8 cellular contexts compared by ENCODE assay signal in the genomic region with DNA sequence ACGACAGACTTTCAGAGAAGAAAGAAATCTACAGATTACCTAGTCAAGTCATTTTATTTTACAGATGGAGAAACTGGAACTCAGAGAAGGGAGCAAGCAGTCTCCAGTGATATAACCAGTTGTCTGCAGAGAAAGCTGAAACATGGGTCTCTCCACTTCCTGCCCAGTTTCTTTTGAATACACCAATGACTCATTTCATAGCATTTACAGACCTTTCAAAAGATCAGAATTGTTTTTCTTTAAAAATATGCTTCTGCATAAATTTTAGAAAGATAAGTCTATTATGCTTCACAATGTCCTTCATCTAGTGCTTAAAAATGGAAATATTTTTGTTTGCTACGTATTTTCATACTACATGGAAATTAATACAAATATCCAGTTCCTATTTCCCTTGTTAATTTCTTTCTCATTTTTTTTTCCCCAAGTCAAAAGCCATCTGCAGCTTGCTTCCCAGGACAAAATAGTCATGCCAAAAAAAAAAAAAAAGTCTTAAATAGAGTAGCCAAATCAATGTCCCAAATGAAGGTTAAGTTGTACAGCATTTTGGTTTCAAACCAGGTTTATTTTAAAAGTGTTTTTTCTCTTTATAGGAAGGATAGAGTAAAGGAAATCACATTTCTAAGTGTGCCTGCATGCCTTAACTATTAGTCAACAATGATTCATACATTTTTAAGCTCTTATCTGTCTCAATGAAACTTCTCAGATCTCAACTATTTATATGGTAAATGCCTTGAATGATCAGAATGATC. TPM values are rescaled to one million over a fixed set of nuclear protein-coding genes. Genes with fewer than 3 reads are reported as not detected.
DNase-seq lines count a peak whose midpoint lies in the region; ATAC-seq and TF ChIP-seq lines count a peak whose summit lies in the region.

No MANE protein-coding gene starts in this region.

- peak overlapping the region; percentile 92 for H3K27ac ChIP-seq in OCI-LY3 (ENCODE audit: low read length)
- H3K27ac ChIP-seq in duodenal mucosa (ENCODE audit: low read depth, low read length), result peak overlapping the region; percentile 6
- peak overlapping the region; percentile 65 for H3K27ac ChIP-seq in osteoblast (ENCODE audit: low read depth, low read length)
- no peak overlapping the region for H3K27ac ChIP-seq in substantia nigra (ENCODE audit: low read depth, low read length, poor library complexity, severe bottlenecking)

- H3K9me3 Mint-ChIP-seq in glutamatergic neuron (ENCODE audit: unreplicated experiment), result peaks cover 2% of the 10 kb centered on the region

- TF ChIP-seq CTCF in OCI-LY3 (IDR thresholded peaks at IDR 0.05; ENCODE audit: low read depth, low read length) (no peak), osteoblast (IDR thresholded peaks at IDR 0.05; ENCODE audit: extremely low read depth, low read depth, low read length) (no peak), glutamatergic neuron (IDR thresholded peaks at IDR 0.05; ENCODE audit: partially characterized antibody, unreplicated experiment) (no peak)

- DNase-seq in activated gamma-delta T cell treated with Interleukin-2 at 50 U/mL for 16 hours (peak; percentile 14), activated gamma-delta T cell (lab: John Stamatoyannopoulos, UW) (no peak), osteoblast (ENCODE audit: insufficient read length, low spot score, missing footprints) (peak; percentile 82), glutamatergic neuron (no peak), substantia nigra (lab: John Stamatoyannopoulos, UW) (no peak)

- no peak overlapping the region for H3K4me3 Mint-ChIP-seq in glutamatergic neuron (ENCODE audit: unreplicated experiment)

- H3K27ac Mint-ChIP-seq in glutamatergic neuron (ENCODE audit: unreplicated experiment), result no peak overlapping the region

- ATAC-seq in HG02852 (IDR thresholded peaks at IDR 0.05; ENCODE audit: unreplicated experiment), result peak; percentile 76

- H4K20me1 ChIP-seq in OCI-LY3 (ENCODE audit: insufficient read depth, low read length), result no peaks in the 10 kb centered on the region
- H4K20me1 ChIP-seq in osteoblast (ENCODE audit: insufficient read depth, low read length), result no peaks in the 10 kb centered on the region

- peak overlapping the region; percentile 81 for H3K4me2 ChIP-seq in OCI-LY3 (ENCODE audit: low read length)
- peak overlapping the region; percentile 56 for H3K4me2 ChIP-seq in osteoblast (ENCODE audit: insufficient read depth, low read length)

- H3K4me1 ChIP-seq in OCI-LY3 (ENCODE audit: low read length), result peaks cover 62% of the 10 kb centered on the region
- H3K4me1 ChIP-seq in duodenal mucosa (ENCODE audit: control insufficient read depth in 1 of 2, insufficient read depth in 2 of 2, low read length in 2 of 2), result peaks cover 24 to 36% of the 10 kb centered on the region in 2 donors
- H3K4me1 ChIP-seq in osteoblast (ENCODE audit: insufficient read depth, low read length), result peaks cover 46% of the 10 kb centered on the region

- peaks cover under 1% of the 10 kb centered on the region; the same call in 1 of the 2 replicates for H3K79me2 ChIP-seq in OCI-LY3 (ENCODE audit: low read length)
- H3K79me2 ChIP-seq in osteoblast (ENCODE audit: insufficient read depth, low read length), result peaks cover 73% of the 10 kb centered on the region

- peaks cover 14% of the 10 kb centered on the region for H3K4me1 Mint-ChIP-seq in glutamatergic neuron (ENCODE audit: low read depth, unreplicated experiment)

- H3K36me3 Mint-ChIP-seq in glutamatergic neuron (ENCODE audit: unreplicated experiment), result no peaks in the 10 kb centered on the region

- H3K9ac ChIP-seq in OCI-LY3 (ENCODE audit: low read length) (peak overlapping the region; percentile 90), duodenal mucosa (ENCODE audit: low read depth in 1 of 2, low read length in 2 of 2) (no peak overlapping the region)

- H3K27me3 ChIP-seq in OCI-LY3 (ENCODE audit: low read depth, low read length) (no peaks in the 10 kb centered on the region), duodenal mucosa (ENCODE audit: control insufficient read depth in 1 of 2, insufficient read depth in 2 of 2, low read length in 2 of 2) (no peaks in the 10 kb centered on the region), osteoblast (ENCODE audit: insufficient read depth, low read length) (no peaks in the 10 kb centered on the region)

- H3K9me3 ChIP-seq in OCI-LY3 (ENCODE audit: insufficient read depth, low read length), result no peaks in the 10 kb centered on the region
- H3K9me3 ChIP-seq in duodenal mucosa (ENCODE audit: control insufficient read depth in 1 of 2, low read length in 2 of 2), result no peaks in the 10 kb centered on the region
- H3K9me3 ChIP-seq in osteoblast (ENCODE audit: low read depth, low read length), result no peaks in the 10 kb centered on the region

- H2AFZ ChIP-seq in OCI-LY3 (ENCODE audit: low read depth, low read length), result no peak overlapping the region
- no peak overlapping the region for H2AFZ ChIP-seq in osteoblast (ENCODE audit: low read length)

- H3K27me3 Mint-ChIP-seq in glutamatergic neuron (ENCODE audit: unreplicated experiment), result peaks cover 1% of the 10 kb centered on the region

- no peaks in the 10 kb centered on the region for H3K36me3 ChIP-seq in OCI-LY3 (replicated peaks; ENCODE audit: low read depth, low read length)
- no peaks in the 10 kb centered on the region for H3K36me3 ChIP-seq in duodenal mucosa (ENCODE audit: control insufficient read depth in 1 of 2, insufficient read depth in 2 of 2, low read length in 2 of 2)
- no peaks in the 10 kb centered on the region for H3K36me3 ChIP-seq in osteoblast (ENCODE audit: insufficient read depth, low read length)

- H3K4me3 ChIP-seq in OCI-LY3 (ENCODE audit: low read length) (peak overlapping the region; percentile 54), duodenal mucosa (ENCODE audit: low read depth in 1 of 2, low read length in 2 of 2) (no peak overlapping the region), osteoblast (ENCODE audit: insufficient read depth, low read length) (peak overlapping the region; percentile 21)

RNA-seq across cellular contexts. Expression of gene ARHGAP18, which starts 36.9 kb away (rescaled TPM):
- total RNA-seq in osteoblast, result 16.8 and 21.0 TPM in 2 replicates
- total RNA-seq in glutamatergic neuron (ENCODE audit: unreplicated experiment), result 7.9 TPM

Comparison
In these comparisons a context has a peak if more than half of its experiments do, and no peak if none do; other contexts are left out.
1. DNase-seq: peak in activated gamma-delta T cell treated with Interleukin-2 at 50 U/mL for 16 hours (single experiment) and osteoblast (single experiment); none in activated gamma-delta T cell (single experiment), glutamatergic neuron (single experiment) and substantia nigra (0 of 49).
2. H3K4me3 ChIP-seq: peak in OCI-LY3 (single experiment) and osteoblast (single experiment); none in duodenal mucosa (0 of 2).